1 cellular context compared by ENCODE assay signal in genomic region chr16:89316701-89317100, GRCh38.
TF ChIP-seq lines count a peak whose summit lies in the region.

No MANE protein-coding gene starts in this region.

TF ChIP-seq in WTC11, 78 proteins besides CTCF, POLR2A, EP300 and RAD21 (continued from another document):
- no peak for TF ChIP-seq HMGXB4 (CRISPR knock-in tag; IDR thresholded peaks at IDR 0.05)
- TF ChIP-seq STAT6 (CRISPR knock-in tag; conservative IDR thresholded peaks at IDR 0.05; ENCODE audit: low read depth) = no peak
- TF ChIP-seq MYBL2 (CRISPR knock-in tag; IDR thresholded peaks at IDR 0.05) = no peak
- no peak for TF ChIP-seq PREB (CRISPR knock-in tag; IDR thresholded peaks at IDR 0.05; ENCODE audit: borderline replicate concordance)
- TF ChIP-seq RORB (CRISPR knock-in tag; IDR thresholded peaks at IDR 0.05) = no peak
- no peak for TF ChIP-seq CREB1 (CRISPR knock-in tag; IDR thresholded peaks at IDR 0.05)
- no peak for TF ChIP-seq E2F1 (CRISPR knock-in tag; IDR thresholded peaks at IDR 0.05)
- TF ChIP-seq AFF4 (CRISPR knock-in tag; IDR thresholded peaks at IDR 0.05; ENCODE audit: borderline replicate concordance) = no peak
- TF ChIP-seq NFATC4 (CRISPR knock-in tag; IDR thresholded peaks at IDR 0.05) = no peak
- TF ChIP-seq TCF7 (CRISPR knock-in tag; IDR thresholded peaks at IDR 0.05; ENCODE audit: low read depth) = no peak
